1 cellular context compared by ENCODE assay signal in the genomic region with DNA sequence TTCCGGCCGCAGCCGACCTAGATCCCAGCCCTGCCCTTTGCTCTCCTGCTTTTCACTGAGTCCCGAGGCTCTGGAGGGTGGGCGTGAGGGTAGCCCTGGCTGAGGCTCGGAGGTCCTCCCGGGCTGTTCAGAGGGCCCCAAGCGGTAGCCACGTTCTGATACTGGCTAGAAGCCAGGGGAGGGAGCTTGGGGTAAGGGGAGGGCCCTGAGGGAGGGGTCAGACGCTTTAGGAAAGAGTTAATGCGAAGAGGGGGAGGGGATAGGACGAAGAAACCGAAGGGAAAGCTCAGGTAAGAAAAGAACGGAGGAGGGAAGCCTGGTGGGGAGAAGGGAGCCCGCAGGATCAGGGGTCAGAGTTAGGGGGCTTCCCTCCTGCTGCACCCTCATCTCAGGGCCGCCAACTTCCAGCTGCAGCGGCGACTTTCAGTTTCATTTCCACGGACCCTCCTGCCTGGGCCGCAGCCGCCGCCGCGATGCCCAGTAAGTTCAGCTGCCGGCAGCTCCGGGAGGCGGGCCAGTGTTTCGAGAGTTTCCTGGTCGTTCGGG.
TF ChIP-seq lines count a peak whose summit lies in the region.

MOV10 (plus strand) TSS at position 220 of the 546 bp plus-strand sequence; CDS start at position 474, 254 bp downstream.

TF ChIP-seq in K562, 482 proteins besides CTCF, POLR2A, EP300 and RAD21 (continued from another document and continues in another):
- TF ChIP-seq ZNF407 (IDR thresholded peaks at IDR 0.05; ENCODE audit: low read depth) (0 out of 2 replicates have a peak, but pooled peaks have one; percentile 48), U2AF1 (optimal IDR thresholded peaks at IDR 0.05; ENCODE audit: low read depth, low read length) (no peak), MECOM (CRISPR knock-in tag; IDR thresholded peaks at IDR 0.05) (no peak), LARP7 (IDR thresholded peaks at IDR 0.05) (peak; percentile 77; the same call in 1 of the 2 replicates), POLR2H (tag; IDR thresholded peaks at IDR 0.05; ENCODE audit: low read depth) (peak; percentile 60), ZFP36 (IDR thresholded peaks at IDR 0.05; ENCODE audit: low read depth, low read length, partially characterized antibody) (no peak), POLR2AphosphoS2 (IDR thresholded peaks at IDR 0.05; ENCODE audit: low read length) (peak; percentile 55), RBBP5 (IDR thresholded peaks at IDR 0.05; ENCODE audit: borderline replicate concordance, insufficient read depth, low read length, poor library complexity, severe bottlenecking) (peak; percentile 86), HMG20B (CRISPR knock-in tag; IDR thresholded peaks at IDR 0.05) (no peak), GATA2 (CRISPR knock-in tag; IDR thresholded peaks at IDR 0.05) (no peak), ZNF318 (IDR thresholded peaks at IDR 0.05; ENCODE audit: borderline replicate concordance in 1 of 2, low read depth in 1 of 2) (peak in 1 of 2 experiments; percentile 66; a peak in 1 of 4 replicates), RBM15 (IDR thresholded peaks at IDR 0.05; ENCODE audit: insufficient read depth, low read length) (no peak), CHD2 (IDR thresholded peaks at IDR 0.05; ENCODE audit: low read depth, low read length) (no peak), KLF1 (tag; IDR thresholded peaks at IDR 0.05) (no peak), ZNF212 (CRISPR knock-in tag; IDR thresholded peaks at IDR 0.05) (no peak; the same call in 1 of the 2 replicates), LCOR (CRISPR knock-in tag; IDR thresholded peaks at IDR 0.05) (peak; percentile 74; the same call in 1 of the 2 replicates), BDP1 (IDR thresholded peaks at IDR 0.05; ENCODE audit: insufficient read depth, insufficient read length) (no peak), NEUROD1 (IDR thresholded peaks at IDR 0.05; ENCODE audit: borderline replicate concordance, low read depth, low read length, partially characterized antibody) (peak; percentile 36), XRCC3 (IDR thresholded peaks at IDR 0.05) (no peak), CAMTA2 (CRISPR knock-in tag; conservative IDR thresholded peaks at IDR 0.05) (peak; percentile 83; the same call in 1 of the 2 replicates), RCOR1 (IDR thresholded peaks at IDR 0.05; ENCODE audit: borderline replicate concordance in 1 of 2, low read depth in 2 of 2, low read length in 2 of 2) (no peak), XRCC5 (IDR thresholded peaks at IDR 0.05; ENCODE audit: low read depth, low read length) (peak; percentile 46), SUPT5H (IDR thresholded peaks at IDR 0.05) (peak; percentile 87), CBX2 (IDR thresholded peaks at IDR 0.05; ENCODE audit: insufficient read depth, low read length, poor library complexity, severe bottlenecking) (no peak), HES1 (IDR thresholded peaks at IDR 0.05; ENCODE audit: low read depth) (no peak), BACH1 (tag; IDR thresholded peaks at IDR 0.05) (no peak), ASH1L (IDR thresholded peaks at IDR 0.05; ENCODE audit: borderline replicate concordance, low read depth, partially characterized antibody) (no peak), OTX1 (CRISPR knock-in tag; IDR thresholded peaks at IDR 0.05) (peak; percentile 89; the same call in 1 of the 2 replicates), NONO (IDR thresholded peaks at IDR 0.05; ENCODE audit: low read depth in 2 of 2, low read length in 1 of 2) (no peak), ZFP30 (CRISPR knock-in tag; IDR thresholded peaks at IDR 0.05; ENCODE audit: borderline replicate concordance) (no peak), TEAD2 (tag; IDR thresholded peaks at IDR 0.05) (no peak), FOXK2 (conservative IDR thresholded peaks at IDR 0.05 in 1 of 2, IDR thresholded peaks at IDR 0.05 in 1 of 2; ENCODE audit: low read depth in 2 of 2) (peak in 1 of 2 experiments; percentile 13; a peak in 1 of 4 replicates), THRAP3 (IDR thresholded peaks at IDR 0.05; ENCODE audit: borderline replicate concordance) (0 out of 2 replicates have a peak, but pooled peaks have one; percentile 82), MEIS2 (IDR thresholded peaks at IDR 0.05; ENCODE audit: partially characterized antibody) (no peak), TAF9B (IDR thresholded peaks at IDR 0.05; ENCODE audit: partially characterized antibody) (peak; percentile 70), JUNB (CRISPR knock-in tag; conservative IDR thresholded peaks at IDR 0.05) (no peak)
- TF ChIP-seq, protein P1, sequence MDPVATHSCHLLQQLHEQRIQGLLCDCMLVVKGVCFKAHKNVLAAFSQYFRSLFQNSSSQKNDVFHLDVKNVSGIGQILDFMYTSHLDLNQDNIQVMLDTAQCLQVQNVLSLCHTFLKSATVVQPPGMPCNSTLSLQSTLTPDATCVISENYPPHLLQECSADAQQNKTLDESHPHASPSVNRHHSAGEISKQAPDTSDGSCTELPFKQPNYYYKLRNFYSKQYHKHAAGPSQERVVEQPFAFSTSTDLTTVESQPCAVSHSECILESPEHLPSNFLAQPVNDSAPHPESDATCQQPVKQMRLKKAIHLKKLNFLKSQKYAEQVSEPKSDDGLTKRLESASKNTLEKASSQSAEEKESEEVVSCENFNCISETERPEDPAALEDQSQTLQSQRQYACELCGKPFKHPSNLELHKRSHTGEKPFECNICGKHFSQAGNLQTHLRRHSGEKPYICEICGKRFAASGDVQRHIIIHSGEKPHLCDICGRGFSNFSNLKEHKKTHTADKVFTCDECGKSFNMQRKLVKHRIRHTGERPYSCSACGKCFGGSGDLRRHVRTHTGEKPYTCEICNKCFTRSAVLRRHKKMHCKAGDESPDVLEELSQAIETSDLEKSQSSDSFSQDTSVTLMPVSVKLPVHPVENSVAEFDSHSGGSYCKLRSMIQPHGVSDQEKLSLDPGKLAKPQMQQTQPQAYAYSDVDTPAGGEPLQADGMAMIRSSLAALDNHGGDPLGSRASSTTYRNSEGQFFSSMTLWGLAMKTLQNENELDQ (CRISPR knock-in tag; IDR thresholded peaks at IDR 0.05; ENCODE audit: borderline replicate concordance) = no peak
- TF ChIP-seq, protein P2, sequence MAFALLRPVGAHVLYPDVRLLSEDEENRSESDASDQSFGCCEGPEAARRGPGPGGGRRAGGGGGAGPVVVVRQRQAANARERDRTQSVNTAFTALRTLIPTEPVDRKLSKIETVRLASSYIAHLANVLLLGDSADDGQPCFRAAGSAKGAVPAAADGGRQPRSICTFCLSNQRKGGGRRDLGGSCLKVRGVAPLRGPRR (CRISPR knock-in tag; IDR thresholded peaks at IDR 0.05) = no peak
- TF ChIP-seq, protein P3, sequence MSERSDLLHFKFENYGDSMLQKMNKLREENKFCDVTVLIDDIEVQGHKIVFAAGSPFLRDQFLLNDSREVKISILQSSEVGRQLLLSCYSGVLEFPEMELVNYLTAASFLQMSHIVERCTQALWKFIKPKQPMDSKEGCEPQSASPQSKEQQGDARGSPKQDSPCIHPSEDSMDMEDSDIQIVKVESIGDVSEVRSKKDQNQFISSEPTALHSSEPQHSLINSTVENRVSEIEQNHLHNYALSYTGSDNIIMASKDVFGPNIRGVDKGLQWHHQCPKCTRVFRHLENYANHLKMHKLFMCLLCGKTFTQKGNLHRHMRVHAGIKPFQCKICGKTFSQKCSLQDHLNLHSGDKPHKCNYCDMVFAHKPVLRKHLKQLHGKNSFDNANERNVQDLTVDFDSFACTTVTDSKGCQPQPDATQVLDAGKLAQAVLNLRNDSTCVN (CRISPR knock-in tag; IDR thresholded peaks at IDR 0.05) = peak; percentile 94
